11 cellular contexts compared by ENCODE assay signal in the genomic region with DNA sequence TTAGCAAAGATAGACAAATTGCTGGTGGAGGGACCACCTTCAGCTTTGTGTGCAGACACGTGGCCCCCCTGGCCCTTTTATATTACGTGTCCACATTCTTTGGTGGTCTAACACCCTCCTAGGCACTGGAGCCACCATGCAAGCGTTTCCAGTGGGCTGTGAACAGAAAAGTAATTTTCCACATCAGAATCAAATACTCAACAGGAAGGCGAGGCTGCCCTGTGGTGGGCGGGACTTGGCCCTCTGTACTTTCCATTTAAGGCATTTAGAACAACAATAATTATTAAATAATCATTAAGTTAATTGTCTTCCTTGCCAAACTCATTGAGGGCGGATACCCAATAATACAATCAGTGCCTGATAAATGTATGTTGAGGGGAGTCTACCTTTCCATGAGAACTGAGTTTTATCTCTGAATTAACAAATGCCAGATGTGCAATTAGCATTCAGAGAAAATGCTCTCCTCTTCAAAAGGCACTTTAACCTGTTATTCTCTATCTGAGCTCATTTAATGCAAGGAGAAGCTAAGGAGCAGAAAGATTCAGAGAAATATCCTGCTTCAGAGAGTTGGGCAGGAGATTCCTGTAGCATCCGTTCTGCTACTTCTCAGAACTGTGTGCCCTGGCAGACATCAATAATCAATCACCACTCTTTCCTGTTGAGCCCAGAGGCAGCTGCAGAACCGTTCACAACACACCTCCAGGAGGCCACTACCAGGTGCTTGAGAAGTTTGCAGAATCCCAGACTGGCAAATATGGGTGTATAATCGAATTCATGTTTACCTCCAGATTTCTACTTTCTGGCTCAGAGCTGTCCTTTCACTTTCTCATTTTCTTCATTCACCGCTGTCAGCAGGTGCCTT.
DNase-seq lines count a peak whose midpoint lies in the region; ATAC-seq and TF ChIP-seq lines count a peak whose summit lies in the region.
"Had no signal": no experiment of that assay in that cellular context is flagged by ENCODE, and none has a peak within 500 bp of the region (broad histone marks: within the 10 kb centered on the region; RNA-seq: fewer than 3 reads in every experiment).

No MANE protein-coding gene starts in this region.

- DNase-seq in heart left ventricle (peak in 1 of 5 donors; percentile 18), Right ventricle myocardium superior (no peak), uterus (no peak), hippocampal formation (lab: John Stamatoyannopoulos, UW) (no peak)
- DNase-seq in central memory CD8-positive, alpha-beta T cell (ENCODE audit: low spot score in 2 of 2), result no peak
- DNase-seq: NCI-H2081 treated with DMSO at 0.1 percent for 48 hours had no signal

- peak overlapping the region in 10 of 12 donors; percentile 12 to 65 (median 45) for H3K27ac ChIP-seq in heart left ventricle
- peak overlapping the region; percentile 49 for H3K27ac ChIP-seq in muscle layer of colon (ENCODE audit: low read depth, low read length)
- H3K27ac ChIP-seq in uterus, result peak overlapping the region; percentile 11 to 62

- TF ChIP-seq POLR2A in heart left ventricle (IDR thresholded peaks at IDR 0.05) (no peak), uterus (IDR thresholded peaks at IDR 0.05) (no peak)

- ATAC-seq in heart left ventricle, result no peak
- no peak for ATAC-seq in Right ventricle myocardium superior (ENCODE audit: poor library complexity)
- ATAC-seq in central memory CD8-positive, alpha-beta T cell (replicated peaks; ENCODE audit: extremely low read depth, poor library complexity, severe bottlenecking), result no peak
- no peak for ATAC-seq in GM18868 (IDR thresholded peaks at IDR 0.05; ENCODE audit: unreplicated experiment)
- no peak for ATAC-seq in GM21576 (IDR thresholded peaks at IDR 0.05; ENCODE audit: unreplicated experiment)
- ATAC-seq: mucosa of descending colon had no signal

- no peaks in the 10 kb centered on the region for H3K27me3 ChIP-seq in heart left ventricle
- H3K27me3 ChIP-seq in muscle layer of colon (ENCODE audit: control insufficient read depth in 1 of 2, insufficient read depth in 2 of 2, low read length in 2 of 2), result no peaks in the 10 kb centered on the region
- H3K27me3 ChIP-seq in uterus, result no peaks in the 10 kb centered on the region

- peaks cover 79% of the 10 kb centered on the region for H3K4me1 Mint-ChIP-seq in central memory CD8-positive, alpha-beta T cell

- TF ChIP-seq CTCF in heart left ventricle (IDR thresholded peaks at IDR 0.05), result no peak
- no peak for TF ChIP-seq CTCF in uterus (IDR thresholded peaks at IDR 0.05)

- H3K27ac Mint-ChIP-seq in central memory CD8-positive, alpha-beta T cell (ENCODE audit: low read depth), result peak overlapping the region; percentile 35
- H3K27ac Mint-ChIP-seq: B cell had no signal

- peaks cover 0 to 3% (median 0%) of the 10 kb centered on the region in 12 donors for H3K9me3 ChIP-seq in heart left ventricle
- no peaks in the 10 kb centered on the region for H3K9me3 ChIP-seq in muscle layer of colon (ENCODE audit: low read length)
- H3K9me3 ChIP-seq in uterus, result no peaks in the 10 kb centered on the region
- H3K9me3 ChIP-seq: mucosa of descending colon had no signal

- no peaks in the 10 kb centered on the region for H3K9me3 Mint-ChIP-seq in central memory CD8-positive, alpha-beta T cell

- H3K4me1 ChIP-seq in heart left ventricle (peaks cover 0 to 56% (median 37%) of the 10 kb centered on the region in 12 donors), muscle layer of colon (ENCODE audit: insufficient read depth, low read length) (peaks cover 21% of the 10 kb centered on the region), uterus (no peaks in the 10 kb centered on the region)

- H3K4me3 Mint-ChIP-seq in central memory CD8-positive, alpha-beta T cell, result no peak overlapping the region
- H3K4me3 Mint-ChIP-seq: B cell had no signal

- H3K4me3 ChIP-seq in heart left ventricle, result no peak overlapping the region
- H3K4me3 ChIP-seq in muscle layer of colon (ENCODE audit: low read depth in 1 of 2, low read length in 2 of 2), result peak overlapping the region; percentile 24 to 37
- H3K4me3 ChIP-seq in uterus, result no peak overlapping the region
- H3K4me3 ChIP-seq: mucosa of descending colon had no signal

- no peaks in the 10 kb centered on the region for H3K27me3 Mint-ChIP-seq in central memory CD8-positive, alpha-beta T cell
- H3K27me3 Mint-ChIP-seq: B cell had no signal

- no peak overlapping the region for H3K9ac ChIP-seq in muscle layer of colon (ENCODE audit: low read length)

- H3K36me3 Mint-ChIP-seq in central memory CD8-positive, alpha-beta T cell (ENCODE audit: insufficient read depth), result peaks cover 7% of the 10 kb centered on the region

- intact Hi-C loops in heart left ventricle (cut with DNase I) (loop anchor here in 1 of 10 donors (10.0 kb wide), 1 partner anchor 61 kb away; no protein-coding TSS in a partner anchor), Right ventricle myocardium superior (cut with DNase I) (no loop called here), uterus (cut with DNase I; ENCODE audit: low total_unique reads) (no loop called here)

- WGBS in heart left ventricle, 4 donors, result 70 to 79% (median 75%) methylated on average over 10 of the region's 10 CpGs

- H3K36me3 ChIP-seq in heart left ventricle (no peaks in the 10 kb centered on the region), muscle layer of colon (ENCODE audit: insufficient read depth, low read length) (no peaks in the 10 kb centered on the region), uterus (no peaks in the 10 kb centered on the region)

Comparison
In these comparisons a context has a peak if more than half of its experiments do, and no peak if none do; other contexts are left out.
1. H3K4me3 ChIP-seq: peak in muscle layer of colon (2 of 2); none in heart left ventricle (0 of 12) and uterus (0 of 2).
2. Peak in every context shown above with its lines, with median percentiles within 50 percentile points of each other: H3K27ac ChIP-seq.